ENCODE assay signal across 2 cellular contexts in genomic region chr10:68305889-68306288, GRCh38.
TF ChIP-seq lines count a peak whose summit lies in the region.

No MANE protein-coding gene starts in this region.

TF ChIP-seq in liver, 16 proteins besides CTCF, POLR2A, EP300 and RAD21:
- TF ChIP-seq HNF4A (conservative IDR thresholded peaks at IDR 0.05) (peak in 1 of 2 donors; percentile 31), RXRA (IDR thresholded peaks at IDR 0.05) (peak in 1 of 2 donors; percentile 26), YY1 (IDR thresholded peaks at IDR 0.05) (no peak)

TF ChIP-seq in HepG2, 621 proteins besides CTCF, POLR2A, EP300 and RAD21:
- TF ChIP-seq ZBTB34 (CRISPR knock-in tag; IDR thresholded peaks at IDR 0.05), result no peak
- no peak for TF ChIP-seq POLR2AphosphoS5 (IDR thresholded peaks at IDR 0.05; ENCODE audit: low read depth, low read length)
- TF ChIP-seq MNT (IDR thresholded peaks at IDR 0.05), result no peak
